In genomic region chr21:33244082-33244780, GRCh38 we compare ENCODE assay signal across 1 cellular context.
A peak's percentile ranks its signal among the peaks of the same experiment; 100 is the strongest.
TF ChIP-seq lines count a peak whose summit lies in the region.

No MANE protein-coding gene starts in this region.

TF ChIP-seq in GM12878, 131 proteins besides CTCF, POLR2A, EP300 and RAD21:
- TF ChIP-seq PKNOX1 (IDR thresholded peaks at IDR 0.05), result peak; percentile 72
- TF ChIP-seq, protein P1, sequence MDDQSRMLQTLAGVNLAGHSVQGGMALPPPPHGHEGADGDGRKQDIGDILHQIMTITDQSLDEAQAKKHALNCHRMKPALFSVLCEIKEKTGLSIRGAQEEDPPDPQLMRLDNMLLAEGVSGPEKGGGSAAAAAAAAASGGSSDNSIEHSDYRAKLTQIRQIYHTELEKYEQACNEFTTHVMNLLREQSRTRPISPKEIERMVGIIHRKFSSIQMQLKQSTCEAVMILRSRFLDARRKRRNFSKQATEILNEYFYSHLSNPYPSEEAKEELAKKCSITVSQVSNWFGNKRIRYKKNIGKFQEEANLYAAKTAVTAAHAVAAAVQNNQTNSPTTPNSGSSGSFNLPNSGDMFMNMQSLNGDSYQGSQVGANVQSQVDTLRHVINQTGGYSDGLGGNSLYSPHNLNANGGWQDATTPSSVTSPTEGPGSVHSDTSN (IDR thresholded peaks at IDR 0.05; ENCODE audit: insufficient replicate concordance, low read depth, low read length), result peak; percentile 37
- 0 out of 2 replicates have a peak, but pooled peaks have one; percentile 34 for TF ChIP-seq SPI1 (IDR thresholded peaks at IDR 0.05; ENCODE audit: borderline replicate concordance, insufficient read depth, low read depth, low read length)
- TF ChIP-seq POLR2AphosphoS2 (IDR thresholded peaks at IDR 0.05; ENCODE audit: low read depth, low read length), result no peak
TF ChIP-seq in GM12878: peak in this region for 3.
